Comparison of ENCODE assay signal across 22 cellular contexts in the genomic region with DNA sequence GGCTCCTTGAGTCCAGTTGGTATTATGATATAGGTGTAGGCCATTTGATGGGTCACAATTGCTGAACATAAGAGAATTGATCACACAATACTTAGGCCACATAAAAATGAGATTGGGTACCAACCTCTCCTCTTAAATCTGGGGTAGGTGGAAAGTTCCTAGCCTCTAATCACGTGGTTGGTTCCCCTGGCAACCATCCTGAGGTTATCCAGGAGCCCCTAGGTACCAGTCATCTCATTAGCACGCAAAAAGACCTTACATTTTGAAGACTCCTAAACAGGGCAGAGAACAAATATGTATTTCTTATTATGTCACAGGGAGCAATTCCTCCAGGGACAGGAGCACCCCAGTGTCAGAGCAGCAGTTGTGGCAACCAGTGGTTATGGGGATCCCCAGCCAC. TPM values are rescaled to one million over a fixed set of nuclear protein-coding genes. Genes with fewer than 3 reads are reported as not detected.
A peak's percentile ranks its signal among the peaks of the same experiment; 100 is the strongest.
DNase-seq lines count a peak whose midpoint lies in the region; ATAC-seq and TF ChIP-seq lines count a peak whose summit lies in the region.
"Had no signal": no experiment of that assay in that cellular context is flagged by ENCODE, and none has a peak within 500 bp of the region (broad histone marks: within the 10 kb centered on the region; RNA-seq: fewer than 3 reads in every experiment).

No MANE protein-coding gene starts in this region.

- H3K4me3 Mint-ChIP-seq in Calu3 (ENCODE audit: low read depth, unreplicated experiment): no peak overlapping the region
- H3K4me3 Mint-ChIP-seq in neural progenitor cell: no peak overlapping the region
- H3K4me3 Mint-ChIP-seq: CD8-positive, alpha-beta T cell; HFFc6 had no signal

- intact Hi-C loops in Calu3 (cut with micrococcal nuclease; ENCODE audit: unreplicated experiment) (loop anchor here (5.0 kb wide), 1 partner anchor 91 kb away; a partner anchor contains a TSS), upper lobe of right lung (cut with DNase I) (no loop called here)

- no peak overlapping the region for H3K27ac Mint-ChIP-seq in Calu3 (ENCODE audit: unreplicated experiment)
- no peak overlapping the region for H3K27ac Mint-ChIP-seq in neural progenitor cell
- H3K27ac Mint-ChIP-seq: CD8-positive, alpha-beta T cell; HFFc6 had no signal

- H2AFZ ChIP-seq in neural cell (ENCODE audit: low read depth, low read length) (no peak overlapping the region), smooth muscle cell (ENCODE audit: low read depth) (no peak overlapping the region), neural progenitor cell (replicated peaks) (no peak overlapping the region)

- no peaks in the 10 kb centered on the region for H4K20me1 ChIP-seq in neural cell (ENCODE audit: insufficient read depth)
- no peaks in the 10 kb centered on the region for H4K20me1 ChIP-seq in smooth muscle cell (ENCODE audit: low read depth)
- no peaks in the 10 kb centered on the region for H4K20me1 ChIP-seq in neural progenitor cell (ENCODE audit: low read depth)
- H4K20me1 ChIP-seq: BLaER1 had no signal

- DNase-seq in DMS53 (lab: John Stamatoyannopoulos, UW) (peak; percentile 7), DMS53 treated with DMSO at 0.1 percent for 48 hours (lab: John Stamatoyannopoulos, UW; ENCODE audit: unreplicated experiment) (no peak), Calu3 (peak; percentile 41), SW480 (ENCODE audit: low spot score) (peak; percentile 30), smooth muscle cell (lab: John Stamatoyannopoulos, UW; ENCODE audit: unreplicated experiment) (no peak), upper lobe of right lung (no peak), neural progenitor cell (ENCODE audit: low spot score) (no peak)
- DNase-seq: CD8-positive, alpha-beta T cell; DMS 273 treated with DMSO at 0.1 percent for 48 hours; HFFc6; NCI-H1092; NCI-H146; NCI-H2081; NCI-H446; Peyer's patch; Right ventricle myocardium superior had no signal

- WGBS in smooth muscle cell (ENCODE audit: low lambda C conversion rate): 47% methylated on average over 2 of the region's 2 CpGs

- H3K9me2 ChIP-seq in neural cell (ENCODE audit: insufficient read depth, low read length): no peaks in the 10 kb centered on the region

- no TSS peak for BruUV-seq in Calu3 (replicated peaks; lab: Mats Ljungman, UMichigan)

- H3K9me3 ChIP-seq in neural cell (ENCODE audit: low read length) (no peaks in the 10 kb centered on the region), smooth muscle cell (replicated peaks; ENCODE audit: low read depth) (no peaks in the 10 kb centered on the region), upper lobe of right lung (no peaks in the 10 kb centered on the region), neural progenitor cell (ENCODE audit: low read depth) (no peaks in the 10 kb centered on the region)
- H3K9me3 ChIP-seq: BLaER1, Peyer's patch had no signal

- H3K27me3 ChIP-seq in neural cell (ENCODE audit: insufficient read depth, low read depth, low read length): no peaks in the 10 kb centered on the region
- H3K27me3 ChIP-seq in smooth muscle cell (ENCODE audit: low read depth): no peaks in the 10 kb centered on the region
- H3K27me3 ChIP-seq in upper lobe of right lung: no peaks in the 10 kb centered on the region
- H3K27me3 ChIP-seq in neural progenitor cell: no peaks in the 10 kb centered on the region
- H3K27me3 ChIP-seq: BLaER1, Peyer's patch had no signal

- no peak for TF ChIP-seq EP300 in neural cell (conservative IDR thresholded peaks at IDR 0.05; ENCODE audit: poor library complexity, severe bottlenecking)

- H3K4me1 ChIP-seq in smooth muscle cell (ENCODE audit: low read depth) (no peaks in the 10 kb centered on the region), upper lobe of right lung (peaks cover 4% of the 10 kb centered on the region), neural progenitor cell (no peaks in the 10 kb centered on the region)
- H3K4me1 ChIP-seq: Peyer's patch had no signal

- H3K4me2 ChIP-seq in neural cell (ENCODE audit: low read length) (no peak overlapping the region), smooth muscle cell (no peak overlapping the region), neural progenitor cell (no peak overlapping the region)
- H3K4me2 ChIP-seq: BLaER1, KMS-11 had no signal

- H3K36me3 ChIP-seq in neural cell (ENCODE audit: insufficient read depth, low read length) (no peaks in the 10 kb centered on the region), smooth muscle cell (ENCODE audit: low read depth) (no peaks in the 10 kb centered on the region), upper lobe of right lung (no peaks in the 10 kb centered on the region), neural progenitor cell (no peaks in the 10 kb centered on the region)
- H3K36me3 ChIP-seq: BLaER1, Peyer's patch had no signal

- peaks cover 18% of the 10 kb centered on the region for H3K4me1 Mint-ChIP-seq in Calu3 (ENCODE audit: low read depth, unreplicated experiment)
- H3K4me1 Mint-ChIP-seq in neural progenitor cell: peaks cover 6% of the 10 kb centered on the region

- no peak overlapping the region for H3K9ac ChIP-seq in neural cell (ENCODE audit: low read length)
- H3K9ac ChIP-seq in smooth muscle cell (ENCODE audit: low read depth): no peak overlapping the region
- no peak overlapping the region for H3K9ac ChIP-seq in neural progenitor cell
- H3K9ac ChIP-seq: BLaER1, KMS-11 had no signal

- H3F3A ChIP-seq in neural cell (ENCODE audit: insufficient read depth, low read length, poor library complexity, severe bottlenecking) (no peaks in the 10 kb centered on the region), smooth muscle cell (ENCODE audit: low read depth) (no peaks in the 10 kb centered on the region), neural progenitor cell (ENCODE audit: low read depth) (no peaks in the 10 kb centered on the region)

- no peak for TF ChIP-seq RAD21 in neural cell (conservative IDR thresholded peaks at IDR 0.05)

- CTCF ChIA-PET in Calu3 (lab: Charles Lee): no interaction called here

- H3K36me3 Mint-ChIP-seq in Calu3 (ENCODE audit: insufficient read depth, unreplicated experiment) (no peaks in the 10 kb centered on the region), neural progenitor cell (no peaks in the 10 kb centered on the region)
- H3K36me3 Mint-ChIP-seq: CD8-positive, alpha-beta T cell had no signal

- H3K4me3 ChIP-seq in neural cell (ENCODE audit: low read length) (peak overlapping the region; percentile 45), smooth muscle cell (no peak overlapping the region), upper lobe of right lung (no peak overlapping the region), neural progenitor cell (no peak overlapping the region)
- H3K4me3 ChIP-seq: BLaER1, Peyer's patch had no signal

- H3K9me3 Mint-ChIP-seq in Calu3 (ENCODE audit: low read depth, unreplicated experiment) (no peaks in the 10 kb centered on the region), neural progenitor cell (no peaks in the 10 kb centered on the region)
- H3K9me3 Mint-ChIP-seq: CD8-positive, alpha-beta T cell; HFFc6 had no signal

- H3K27me3 Mint-ChIP-seq in Calu3 (ENCODE audit: unreplicated experiment): no peaks in the 10 kb centered on the region
- H3K27me3 Mint-ChIP-seq in neural progenitor cell (ENCODE audit: insufficient read depth, low read depth): peaks cover 2% of the 10 kb centered on the region

- H3K79me2 ChIP-seq in neural cell (replicated peaks; ENCODE audit: insufficient read depth, low read length) (no peaks in the 10 kb centered on the region), smooth muscle cell (ENCODE audit: low read depth) (no peaks in the 10 kb centered on the region), neural progenitor cell (ENCODE audit: low read depth) (no peaks in the 10 kb centered on the region)

- H3K27ac ChIP-seq in neural cell (ENCODE audit: low read length): peak overlapping the region; percentile 66
- no peak overlapping the region for H3K27ac ChIP-seq in smooth muscle cell (ENCODE audit: low read depth)
- no peak overlapping the region for H3K27ac ChIP-seq in upper lobe of right lung
- no peak overlapping the region for H3K27ac ChIP-seq in neural progenitor cell
- H3K27ac ChIP-seq: 22Rv1, BLaER1, KMS-11, Peyer's patch had no signal

- ATAC-seq in upper lobe of right lung: no peak
- ATAC-seq: CD8-positive, alpha-beta T cell; SK-N-SH treated with all-trans-retinoic acid at 6 μM for 48 hours had no signal

- TF ChIP-seq CTCF in Calu3 (IDR thresholded peaks at IDR 0.05; ENCODE audit: unreplicated experiment) (no peak), neural cell (IDR thresholded peaks at IDR 0.05; ENCODE audit: poor library complexity, severe bottlenecking) (no peak), smooth muscle cell (IDR thresholded peaks at IDR 0.05; ENCODE audit: borderline replicate concordance, insufficient read depth, poor library complexity, severe bottlenecking) (no peak), upper lobe of right lung (IDR thresholded peaks at IDR 0.05) (no peak), neural progenitor cell (IDR thresholded peaks at IDR 0.05) (no peak)

TF ChIP-seq in neural cell, 6 proteins besides CTCF, POLR2A, EP300 and RAD21 (continues in another document):
- TF ChIP-seq EZH2 (IDR thresholded peaks at IDR 0.05; ENCODE audit: borderline replicate concordance, insufficient read depth, low read length, poor library complexity, severe bottlenecking): no peak
- TF ChIP-seq MXI1 (conservative IDR thresholded peaks at IDR 0.05; ENCODE audit: poor library complexity, severe bottlenecking): no peak
- TF ChIP-seq SMC3 (conservative IDR thresholded peaks at IDR 0.05; ENCODE audit: poor library complexity): no peak
- TF ChIP-seq TAF1 (IDR thresholded peaks at IDR 0.05; ENCODE audit: low read depth): no peak

RNA-seq across cellular contexts. Expression of a gene that starts 12.7 kb away (rescaled TPM):
- 66.6 and 75.4 TPM in 2 replicates for total RNA-seq in Calu3 (2022)
- polyA plus RNA-seq in neural cell: 22.4 and 25.2 TPM in 2 replicates
- polyA minus RNA-seq in neural cell: 71.8 and 76.9 TPM in 2 replicates
- total RNA-seq in smooth muscle cell: 26.3 and 26.8 TPM in 2 replicates
- polyA plus RNA-seq in smooth muscle cell: 3.3 and 5.3 TPM in 2 replicates
- total RNA-seq in upper lobe of right lung: 14.8 TPM
- total RNA-seq in neural progenitor cell (ENCODE audit: low replicate concordance): 32.1 and 51.8 TPM in 2 replicates

RNA-seq across cellular contexts. Expression of a gene that starts 13.3 kb away (rescaled TPM):
- total RNA-seq in Calu3 (2022) (0.24 and 0.59 TPM in 2 replicates), smooth muscle cell (not detected in 2 replicates), upper lobe of right lung (0.17 TPM), neural progenitor cell (ENCODE audit: low replicate concordance) (0.04 and 0.06 TPM in 2 replicates)
- polyA plus RNA-seq in neural cell (0.12 and 0.42 TPM in 2 replicates), smooth muscle cell (0.06 and 0.37 TPM in 2 replicates)
- polyA minus RNA-seq in neural cell: 0.97 TPM in 1 of 2 replicates, not detected in the other
- total RNA-seq: H4 had no signal

Comparison
In these comparisons a context has a peak if more than half of its experiments do, and no peak if none do; other contexts are left out.
1. DNase-seq: peak in DMS53 (single experiment), Calu3 (single experiment) and SW480 (single experiment); none in DMS53 treated with DMSO at 0.1 percent for 48 hours (single experiment), smooth muscle cell (single experiment), upper lobe of right lung (single experiment) and neural progenitor cell (single experiment).